ENCODE assay signal across 9 cellular contexts in the genomic region with DNA sequence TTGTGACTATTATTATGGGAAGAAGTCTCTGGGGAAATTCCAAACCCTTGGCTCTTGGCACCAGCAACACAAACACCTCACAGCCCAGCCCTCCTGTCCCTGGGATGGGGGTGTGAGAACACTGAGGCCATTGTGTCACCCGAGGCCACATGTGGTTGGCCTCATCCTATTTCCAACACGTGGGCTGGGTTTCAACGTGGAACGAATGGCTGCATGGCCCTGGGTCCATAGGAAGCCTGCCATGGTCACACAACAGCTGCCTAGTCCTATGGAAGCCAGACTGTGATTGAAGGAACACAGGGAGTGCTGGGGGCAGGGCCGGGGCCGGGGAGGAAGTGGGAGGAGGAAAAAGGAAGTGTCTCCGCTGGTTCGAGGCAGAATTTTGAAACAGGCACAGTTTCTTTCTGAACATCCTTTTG. TPM values are rescaled to one million over a fixed set of nuclear protein-coding genes. Genes with fewer than 3 reads are reported as not detected.
A peak's percentile ranks its signal among the peaks of the same experiment; 100 is the strongest.
DNase-seq lines count a peak whose midpoint lies in the region; ATAC-seq and TF ChIP-seq lines count a peak whose summit lies in the region.
"Had no signal": no experiment of that assay in that cellular context is flagged by ENCODE, and none has a peak within 500 bp of the region (broad histone marks: within the 10 kb centered on the region; RNA-seq: fewer than 3 reads in every experiment).

No MANE protein-coding gene starts in this region.

- ATAC-seq in upper lobe of right lung = peak; percentile 88
- no peak for ATAC-seq in activated CD4-positive, CD25-positive, alpha-beta regulatory T cell treated with anti-CD3 and anti-CD28 coated beads, Interleukin-2, amount 50 U/mL, for 24 hours
- no peak for ATAC-seq in left colon

- H3K9me3 ChIP-seq in SJCRH30 (replicated peaks) = no peaks in the 10 kb centered on the region
- no peaks in the 10 kb centered on the region for H3K9me3 ChIP-seq in upper lobe of right lung

- H3K27ac ChIP-seq in SJCRH30 = peak overlapping the region; percentile 90
- no peak overlapping the region for H3K27ac ChIP-seq in upper lobe of right lung

- H3K4me1 ChIP-seq in SJCRH30 (peaks cover 29% of the 10 kb centered on the region), upper lobe of right lung (no peaks in the 10 kb centered on the region)

- intact Hi-C loops in upper lobe of right lung (cut with DNase I) (no loop called here), left colon (cut with DNase I, micrococcal nuclease) (no loop called here)

- peaks cover 11% of the 10 kb centered on the region for H3K36me3 ChIP-seq in SJCRH30
- no peaks in the 10 kb centered on the region for H3K36me3 ChIP-seq in upper lobe of right lung

- no peaks in the 10 kb centered on the region for H3K27me3 ChIP-seq in SJCRH30
- no peaks in the 10 kb centered on the region for H3K27me3 ChIP-seq in upper lobe of right lung

- no peak for TF ChIP-seq CTCF in upper lobe of right lung (IDR thresholded peaks at IDR 0.05)

- H3K4me3 ChIP-seq in SJCRH30 (no peak overlapping the region), upper lobe of right lung (no peak overlapping the region)

- peak; percentile 27 for DNase-seq in stimulated activated CD4-positive, alpha-beta T cell treated with anti-CD3 and anti-CD28 coated beads, Interleukin-15, amount 100 ng/mL, for 24 hours
- DNase-seq in stimulated activated CD4-positive, alpha-beta T cell treated with anti-CD3 and anti-CD28 coated beads, Interleukin-4, amount 100 ng/mL, for 24 hours = no peak
- DNase-seq in SJCRH30 (peak; percentile 90 to 95), hypothalamus (lab: John Stamatoyannopoulos, UW) (peak in 35 of 51 donors; percentile 1 to 71 (median 25)), upper lobe of right lung (peak; percentile 72), SHP77 treated with DMSO at 0.1 percent for 48 hours (lab: John Stamatoyannopoulos, UW) (no peak), left colon (no peak)
- DNase-seq: amniotic stem cell had no signal

RNA-seq across cellular contexts. Expression of gene CLCN4, which starts 10.0 kb away (rescaled TPM):
- total RNA-seq in SJCRH30 (2014; rRNA removed; shearing (Covaris generic)) = 16.5 and 17.2 TPM in 2 replicates
- 9.8 TPM for total RNA-seq in upper lobe of right lung
- 1 to 10 TPM in 1 of 2 donors, under 1 TPM in 1; 0.46 to 1.4 TPM for total RNA-seq in left colon

Comparison
In these comparisons a context has a peak if more than half of its experiments do, and no peak if none do; other contexts are left out.
1. DNase-seq: peak in stimulated activated CD4-positive, alpha-beta T cell treated with anti-CD3 and anti-CD28 coated beads, Interleukin-15, amount 100 ng/mL, for 24 hours (single experiment), SJCRH30 (2 of 2), hypothalamus (35 of 51) and upper lobe of right lung (single experiment); none in stimulated activated CD4-positive, alpha-beta T cell treated with anti-CD3 and anti-CD28 coated beads, Interleukin-4, amount 100 ng/mL, for 24 hours (single experiment), SHP77 treated with DMSO at 0.1 percent for 48 hours (single experiment) and left colon (0 of 2).